ENCODE assay signal across 16 cellular contexts in the genomic region with DNA sequence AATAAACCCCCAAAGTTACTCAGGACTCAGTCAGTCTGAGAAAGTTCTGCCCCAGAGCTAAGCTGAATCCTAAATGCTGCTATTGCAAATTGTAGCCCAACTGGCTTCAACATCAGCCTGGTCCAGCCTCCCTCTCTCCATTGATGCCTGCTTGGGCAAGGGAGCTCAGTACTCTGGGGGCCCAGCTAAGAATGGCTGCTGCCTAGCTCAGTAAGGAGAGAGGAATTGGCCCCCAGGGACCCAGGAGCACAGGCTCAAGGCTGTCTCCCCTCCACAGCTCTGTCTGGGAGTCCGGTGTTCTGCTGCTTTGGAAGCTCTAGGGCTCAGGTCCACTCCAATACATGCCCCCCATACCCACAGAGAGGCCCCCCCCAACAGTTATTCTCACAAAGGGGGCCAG. TPM values are rescaled to one million over a fixed set of nuclear protein-coding genes. Genes with fewer than 3 reads are reported as not detected.
DNase-seq lines count a peak whose midpoint lies in the region; ATAC-seq and TF ChIP-seq lines count a peak whose summit lies in the region.
"Had no signal": no experiment of that assay in that cellular context is flagged by ENCODE, and none has a peak within 500 bp of the region (broad histone marks: within the 10 kb centered on the region; RNA-seq: fewer than 3 reads in every experiment).

No MANE protein-coding gene starts in this region.

- peak overlapping the region; percentile 46 for H3K27ac Mint-ChIP-seq in T-helper 2 cell treated with Interferon-gamma antibody and Interleukin-4, amounts not matched to agents 5 μg/mL and 100 μg/mL, for 36 hours
- H3K27ac Mint-ChIP-seq in activated CD8-positive, alpha-beta T cell treated with anti-CD3 and anti-CD28 coated beads, Interleukin-2, amount 10 ng/mL, durations not matched to agents 7 days and 5 days: peak overlapping the region; percentile 90
- H3K27ac Mint-ChIP-seq in nephron progenitor cell: no peak overlapping the region

- peaks cover 26% of the 10 kb centered on the region for H3K36me3 Mint-ChIP-seq in T-helper 2 cell treated with Interferon-gamma antibody and Interleukin-4, amounts not matched to agents 5 μg/mL and 100 μg/mL, for 36 hours (ENCODE audit: low read depth)
- H3K36me3 Mint-ChIP-seq in activated CD8-positive, alpha-beta T cell treated with anti-CD3 and anti-CD28 coated beads, Interleukin-2, amount 10 ng/mL, durations not matched to agents 7 days and 5 days (ENCODE audit: low read depth): peaks cover 34% of the 10 kb centered on the region
- H3K36me3 Mint-ChIP-seq in nephron progenitor cell (ENCODE audit: low read depth): peaks cover 23% of the 10 kb centered on the region

- no peaks in the 10 kb centered on the region for H3K9me3 Mint-ChIP-seq in T-helper 2 cell treated with Interferon-gamma antibody and Interleukin-4, amounts not matched to agents 5 μg/mL and 100 μg/mL, for 36 hours
- no peaks in the 10 kb centered on the region for H3K9me3 Mint-ChIP-seq in activated CD8-positive, alpha-beta T cell treated with anti-CD3 and anti-CD28 coated beads, Interleukin-2, amount 10 ng/mL, durations not matched to agents 7 days and 5 days (ENCODE audit: insufficient read depth)
- H3K9me3 Mint-ChIP-seq in nephron progenitor cell: no peaks in the 10 kb centered on the region

- TF ChIP-seq CTCF in GM13977 (IDR thresholded peaks at IDR 0.05; ENCODE audit: extremely low read depth, insufficient read depth, missing control alignments): no peak
- TF ChIP-seq CTCF in nephron progenitor cell (IDR thresholded peaks at IDR 0.05): no peak

- H3K4me1 Mint-ChIP-seq in T-helper 2 cell treated with Interferon-gamma antibody and Interleukin-4, amounts not matched to agents 5 μg/mL and 100 μg/mL, for 36 hours (ENCODE audit: low read depth): peaks cover 43% of the 10 kb centered on the region
- peaks cover 49% of the 10 kb centered on the region for H3K4me1 Mint-ChIP-seq in activated CD8-positive, alpha-beta T cell treated with anti-CD3 and anti-CD28 coated beads, Interleukin-2, amount 10 ng/mL, durations not matched to agents 7 days and 5 days (ENCODE audit: low read depth)
- peaks cover 52% of the 10 kb centered on the region for H3K4me1 Mint-ChIP-seq in nephron progenitor cell

- ATAC-seq in activated CD8-positive, alpha-beta T cell treated with anti-CD3 and anti-CD28 coated beads, Interleukin-2, amount 10 ng/mL, durations not matched to agents 7 days and 5 days: no peak
- ATAC-seq in GM18519 (IDR thresholded peaks at IDR 0.05; ENCODE audit: low FRiP score, unreplicated experiment): no peak
- ATAC-seq in GM21423 (IDR thresholded peaks at IDR 0.05; ENCODE audit: unreplicated experiment): no peak
- ATAC-seq in HG02571 (IDR thresholded peaks at IDR 0.05; ENCODE audit: unreplicated experiment): no peak
- ATAC-seq: A549, upper lobe of right lung had no signal

- in situ Hi-C loops in GM13977 (cut with MboI; ENCODE audit: low pct_unique_long_range_greater_than_20kb, low sequenced_read_pairs, unreplicated experiment): loop anchor here (10.0 kb wide), 1 partner anchor 54 kb away; no protein-coding TSS in a partner anchor

- H3K4me3 Mint-ChIP-seq in T-helper 2 cell treated with Interferon-gamma antibody and Interleukin-4, amounts not matched to agents 5 μg/mL and 100 μg/mL, for 36 hours: peak overlapping the region; percentile 95
- H3K4me3 Mint-ChIP-seq in activated CD8-positive, alpha-beta T cell treated with anti-CD3 and anti-CD28 coated beads, Interleukin-2, amount 10 ng/mL, durations not matched to agents 7 days and 5 days: peak overlapping the region; percentile 91
- H3K4me3 Mint-ChIP-seq in nephron progenitor cell: peak overlapping the region; percentile 89

- DNase-seq in T-helper 2 cell treated with Interferon-gamma antibody and Interleukin-4, amounts not matched to agents 5 μg/mL and 100 μg/mL, for 36 hours (ENCODE audit: low spot score): no peak
- DNase-seq in T-helper 2 cell: no peak
- DNase-seq in GM13977 (ENCODE audit: low spot score): peak; percentile 26
- DNase-seq in activated CD8-positive, alpha-beta T cell treated with anti-CD3 and anti-CD28 coated beads, Interleukin-2, amount 10 ng/mL, durations not matched to agents 7 days and 5 days: no peak
- peak; percentile 28 for DNase-seq in nephron progenitor cell
- DNase-seq: effector CD4-positive, alpha-beta T cell; KG1; NCI-H1930; small intestine; upper lobe of right lung had no signal

- no peaks in the 10 kb centered on the region for H3K27me3 Mint-ChIP-seq in T-helper 2 cell treated with Interferon-gamma antibody and Interleukin-4, amounts not matched to agents 5 μg/mL and 100 μg/mL, for 36 hours (ENCODE audit: low read depth)
- H3K27me3 Mint-ChIP-seq in activated CD8-positive, alpha-beta T cell treated with anti-CD3 and anti-CD28 coated beads, Interleukin-2, amount 10 ng/mL, durations not matched to agents 7 days and 5 days (ENCODE audit: low read depth): no peaks in the 10 kb centered on the region
- peaks cover 3% of the 10 kb centered on the region for H3K27me3 Mint-ChIP-seq in nephron progenitor cell (ENCODE audit: low read depth, poor library complexity)

- CTCF ChIA-PET in activated CD8-positive, alpha-beta T cell treated with anti-CD3 and anti-CD28 coated beads, Interleukin-2, amount 10 ng/mL, durations not matched to agents 7 days and 5 days (lab: Charles Lee): interaction anchor here (0.8 to 6.8 kb wide), 9 partner anchors 11 to 134 kb away, joined by 3 to 46 read pairs (median 5); a partner anchor contains a TSS

- POLR2A ChIA-PET in activated CD8-positive, alpha-beta T cell treated with anti-CD3 and anti-CD28 coated beads, Interleukin-2, amount 10 ng/mL, durations not matched to agents 7 days and 5 days (lab: Charles Lee): interaction anchor here (1.0 to 4.4 kb wide), 5 partner anchors 9 to 111 kb away, joined by 3 to 30 read pairs (median 8); a partner anchor contains a TSS

RNA-seq across cellular contexts. Expression of a gene that starts 1.6 kb away (rescaled TPM):
- 10 to 100 TPM; 41.6 to 48.1 TPM for total RNA-seq in activated CD8-positive, alpha-beta T cell treated with anti-CD3 and anti-CD28 coated beads, Interleukin-2, amount 10 ng/mL, durations not matched to agents 7 days and 5 days

RNA-seq across cellular contexts. Expression of a gene that starts 20.5 kb away (rescaled TPM):
- 10 to 100 TPM; 60.0 to 61.1 TPM for total RNA-seq in activated CD8-positive, alpha-beta T cell treated with anti-CD3 and anti-CD28 coated beads, Interleukin-2, amount 10 ng/mL, durations not matched to agents 7 days and 5 days

RNA-seq across cellular contexts. Expression of a gene that starts 25.8 kb away (rescaled TPM):
- total RNA-seq in activated CD8-positive, alpha-beta T cell treated with anti-CD3 and anti-CD28 coated beads, Interleukin-2, amount 10 ng/mL, durations not matched to agents 7 days and 5 days: 10 to 100 TPM; 97.3 to 99.7 TPM

RNA-seq across cellular contexts. Expression of a gene that starts 44.7 kb away (rescaled TPM):
- not detected for total RNA-seq in activated CD8-positive, alpha-beta T cell treated with anti-CD3 and anti-CD28 coated beads, Interleukin-2, amount 10 ng/mL, durations not matched to agents 7 days and 5 days
- total RNA-seq: aorta, Daoy had no signal

RNA-seq across cellular contexts. Expression of a gene that starts 48.0 kb away (rescaled TPM):
- 100 to 1,000 TPM; 162 to 170 TPM for total RNA-seq in activated CD8-positive, alpha-beta T cell treated with anti-CD3 and anti-CD28 coated beads, Interleukin-2, amount 10 ng/mL, durations not matched to agents 7 days and 5 days

Comparison
In these comparisons a context has a peak if more than half of its experiments do, and no peak if none do; other contexts are left out.
1. DNase-seq: peak in GM13977 (single experiment) and nephron progenitor cell (single experiment); none in T-helper 2 cell treated with Interferon-gamma antibody and Interleukin-4, amounts not matched to agents 5 μg/mL and 100 μg/mL, for 36 hours (single experiment), T-helper 2 cell (0 of 5) and activated CD8-positive, alpha-beta T cell treated with anti-CD3 and anti-CD28 coated beads, Interleukin-2, amount 10 ng/mL, durations not matched to agents 7 days and 5 days (single experiment).
2. Peak in every context shown above with its lines, with median percentiles within 50 percentile points of each other: H3K4me3 Mint-ChIP-seq.